20 cellular contexts compared by ENCODE assay signal in genomic region chr1:226366290-226366689, GRCh38.
"Had no signal": no experiment of that assay in that cellular context is flagged by ENCODE, and none has a peak within 500 bp of the region (broad histone marks: within the 10 kb centered on the region; RNA-seq: fewer than 3 reads in every experiment).

No MANE protein-coding gene starts in this region.

- H3K4me3 ChIP-seq: cardiac muscle cell, lung, spleen, upper lobe of right lung had no signal

- H3K27ac ChIP-seq: cardiac muscle cell, foreskin keratinocyte, neutrophil, spleen, upper lobe of right lung had no signal

- H3K9me3 ChIP-seq: neutrophil, spleen, upper lobe of right lung had no signal

- H3K27me3 ChIP-seq: cardiac muscle cell, foreskin keratinocyte, neutrophil, spleen, upper lobe of right lung had no signal

- DNase-seq: activated CD4-positive, alpha-beta T cell treated with anti-CD3 and anti-CD28 coated beads for 4 hours; activated CD8-positive, alpha-beta memory T cell treated with anti-CD3 and anti-CD28 coated beads, Interleukin-2, amount 50 U/mL, for 4 hours; activated CD8-positive, alpha-beta T cell treated with anti-CD3 and anti-CD28 coated beads for 36 hours; activated naive CD8-positive, alpha-beta T cell treated with anti-CD3 and anti-CD28 coated beads, Interleukin-2, amount 10 ng/mL, durations not matched to agents 7 days and 5 days; activated T-cell treated with anti-CD3 and anti-CD28 coated beads, Interleukin-2, amount 50 U/mL, for 72 hours; anterior cingulate cortex; endodermal cell; foreskin keratinocyte; immature natural killer cell; left cardiac atrium; naive thymus-derived CD8-positive, alpha-beta T cell; right cardiac atrium; spleen; stimulated activated CD4-positive, alpha-beta T cell treated with anti-CD3 and anti-CD28 coated beads, Interleukin-1b, Interleukin-23, amount 100 ng/mL, for 48 hours; stimulated activated naive CD4-positive, alpha-beta T cell treated with Interleukin-2 at 50 U/mL for 16 hours; T-helper 1 cell; upper lobe of right lung had no signal

- H3K4me1 ChIP-seq: foreskin keratinocyte, upper lobe of right lung had no signal
